1 cellular context compared by ENCODE assay signal in the genomic region with DNA sequence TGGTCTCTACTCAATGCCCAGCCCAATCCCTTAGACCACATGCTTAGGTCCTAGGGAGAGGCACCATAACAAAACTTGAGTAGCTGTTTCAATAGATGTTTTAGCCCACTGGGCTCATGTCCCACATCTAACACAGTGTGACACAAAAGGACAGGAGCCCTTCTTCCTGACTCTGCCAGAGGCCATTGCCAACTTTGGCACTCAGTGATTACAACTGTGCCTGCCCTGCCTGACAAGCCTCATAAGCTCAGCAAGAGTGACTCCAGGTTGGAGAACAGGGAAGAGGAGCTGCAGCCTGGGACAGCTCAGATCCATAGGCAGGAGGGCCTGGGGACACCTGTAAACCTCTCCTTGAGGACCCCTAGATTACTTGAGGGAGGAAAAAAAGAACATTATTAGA.
TF ChIP-seq lines count a peak whose summit lies in the region.

No MANE protein-coding gene starts in this region.

TF ChIP-seq in WTC11, 78 proteins besides CTCF, POLR2A, EP300 and RAD21 (continued from another document):
- TF ChIP-seq FOXP4 (CRISPR knock-in tag; IDR thresholded peaks at IDR 0.05): no peak
